8 cellular contexts compared by ENCODE assay signal in the genomic region with DNA sequence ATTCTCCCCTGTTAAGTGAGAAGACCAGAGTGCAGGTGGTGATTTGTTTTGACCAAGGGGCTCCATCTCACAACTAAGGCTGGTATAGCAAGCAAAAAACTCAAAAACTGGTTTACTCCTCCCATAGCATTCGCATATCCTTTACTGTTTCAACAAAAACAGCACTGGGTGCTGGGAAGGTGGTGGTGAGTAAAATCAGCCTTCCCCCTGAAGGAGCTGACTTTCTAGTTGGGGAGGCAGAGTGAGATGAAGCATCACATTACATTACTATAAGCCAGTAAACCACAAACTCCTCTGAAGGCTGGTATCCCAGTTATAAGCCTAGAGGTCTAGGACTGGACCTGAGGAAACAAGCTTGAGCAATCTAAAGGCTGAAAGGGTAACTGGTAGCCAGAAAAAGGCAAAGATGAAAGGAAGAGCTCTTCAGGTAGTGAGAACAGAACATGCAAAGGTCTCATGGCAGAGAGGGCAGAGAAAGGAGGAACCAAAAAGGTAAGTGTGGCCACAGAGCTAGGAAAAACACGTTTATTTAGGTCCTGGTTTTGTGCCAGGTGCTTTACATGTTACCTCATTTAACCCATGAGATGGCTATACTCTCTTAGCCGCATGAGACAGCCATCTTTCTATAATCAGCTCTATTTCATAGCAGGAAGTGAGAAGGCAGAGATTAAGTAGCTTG. TPM values are rescaled to one million over a fixed set of nuclear protein-coding genes. Genes with fewer than 3 reads are reported as not detected.
DNase-seq lines count a peak whose midpoint lies in the region; ATAC-seq, FAIRE-seq and TF ChIP-seq lines count a peak whose summit lies in the region.

No MANE protein-coding gene starts in this region.

- H3K9ac ChIP-seq in K562 (ENCODE audit: insufficient read depth in 1 of 2, low read depth in 2 of 2, low read length in 2 of 2) (no peak overlapping the region), mammary epithelial cell (ENCODE audit: insufficient read depth, low read length) (no peak overlapping the region)

- H3K27ac ChIP-seq in K562 (ENCODE audit: extremely low read depth, low read depth, low read length) (no peak overlapping the region), mammary epithelial cell (ENCODE audit: insufficient read depth, low read depth, low read length) (no peak overlapping the region)

- TF ChIP-seq RAD21 in K562 (CRISPR knock-in tag; conservative IDR thresholded peaks at IDR 0.05 in 1 of 2, IDR thresholded peaks at IDR 0.05 in 1 of 2), result no peak

- POLR2A ChIA-PET in K562 (lab: Yijun Ruan, JAX), result interaction anchor here (0.8 to 1.5 kb wide), 4 partner anchors 9 to 89 kb away, joined by 3 read pairs; no protein-coding TSS in a partner anchor

- CTCF ChIA-PET in K562 (lab: Yijun Ruan, JAX; ENCODE audit: low intra/inter-chr PET ratio), result no interaction called here
- CTCF ChIA-PET in mammary epithelial cell (lab: Charles Lee; ENCODE audit: low non-redundant PET), result no interaction called here

- FAIRE-seq in GM12892 (lab: Jason Lieb, UNC) (peak; percentile 98), K562 (lab: Jason Lieb, UNC) (no peak)

- H3K4me3 ChIP-seq in K562 (no peak overlapping the region), mammary epithelial cell (replicated peaks in 1 of 3; ENCODE audit: insufficient read depth in 1 of 3, low read depth in 2 of 3, low read length in 3 of 3) (no peak overlapping the region)

- dilution Hi-C loops in mammary epithelial cell (cut with HindIII; ENCODE audit: low sequenced_read_pairs), result no loop called here

- 49% methylated on average over 3 of the region's 3 CpGs for whole genome bisulfite sequencing in K562 (ENCODE audit: insufficient coverage, low coverage, missing lambda C conversion rate)
- 68% methylated on average over 3 of the region's 3 CpGs for WGBS in mammary epithelial cell (ENCODE audit: low coverage, missing lambda C conversion rate)

- ATAC-seq in GM21381 (IDR thresholded peaks at IDR 0.05; ENCODE audit: unreplicated experiment), result peak; percentile 87
- peak; percentile 90 for ATAC-seq in HG03521 (IDR thresholded peaks at IDR 0.05; ENCODE audit: unreplicated experiment)
- ATAC-seq in K562, result peak; percentile 25

- H3K79me2 ChIP-seq in K562 (ENCODE audit: control insufficient read depth, insufficient read depth, low read length) (peaks cover 8% of the 10 kb centered on the region; the same call in 2 of the 3 replicates), mammary epithelial cell (ENCODE audit: insufficient read depth, low read length) (peaks cover 41% of the 10 kb centered on the region)

- no TSS peak for BruUV-seq in K562 (replicated peaks; lab: Mats Ljungman, UMichigan)
- no TSS peak for BruUV-seq in mammary epithelial cell (replicated peaks; lab: Mats Ljungman, UMichigan)

- DNase-seq in GM12892 (ENCODE audit: insufficient read length), result peak; percentile 27
- no peak for DNase-seq in K562 (ENCODE audit: extremely low read depth in 1 of 4, low spot score in 3 of 4)
- DNase-seq in NCI-H524 (lab: John Stamatoyannopoulos, UW), result no peak
- no peak for DNase-seq in mammary epithelial cell
- DNase-seq in A172 (ENCODE audit: low spot score), result no peak
- DNase-seq in UCSD-AML1 (lab: John Stamatoyannopoulos, UW; ENCODE audit: unreplicated experiment), result no peak

- no peaks in the 10 kb centered on the region for H3K9me1 ChIP-seq in K562 (ENCODE audit: control insufficient read depth, insufficient read depth, low read length)

- in situ Hi-C loops in K562 (cut with MboI) (no loop called here), mammary epithelial cell (cut with MboI; ENCODE audit: low sequenced_read_pairs in 2 of 2) (no loop called here)

- TF ChIP-seq CTCF in K562 (IDR thresholded peaks at IDR 0.05 in 2 of 3, conservative IDR thresholded peaks at IDR 0.05 in 1 of 3; ENCODE audit: insufficient read depth in 2 of 3, low read depth in 1 of 3, low read length in 3 of 3), result no peak
- no peak for TF ChIP-seq CTCF in mammary epithelial cell (conservative IDR thresholded peaks at IDR 0.05 in 1 of 2, IDR thresholded peaks at IDR 0.05 in 1 of 2; ENCODE audit: extremely low read depth in 1 of 2, insufficient read depth in 1 of 2, low read depth in 1 of 2, low read length in 2 of 2)

- intact Hi-C loops in K562 (cut with micrococcal nuclease) (no loop called here), mammary epithelial cell (cut with micrococcal nuclease) (no loop called here)

- H3K4me2 ChIP-seq in K562 (ENCODE audit: insufficient read depth, low read length) (no peak overlapping the region), mammary epithelial cell (ENCODE audit: insufficient read depth, low read depth, low read length) (no peak overlapping the region)

- no peaks in the 10 kb centered on the region for H3K4me1 ChIP-seq in K562 (replicated peaks in 1 of 2; ENCODE audit: control insufficient read depth in 2 of 2, insufficient read depth in 2 of 2, low read length in 2 of 2)
- H3K4me1 ChIP-seq in mammary epithelial cell (ENCODE audit: insufficient read depth, low read length), result no peaks in the 10 kb centered on the region

- TF ChIP-seq POLR2A in GM12892 (IDR thresholded peaks at IDR 0.05; ENCODE audit: low read depth, low read length) (0 out of 2 replicates have a peak, but pooled peaks have one; percentile 19), K562 (conservative IDR thresholded peaks at IDR 0.05) (no peak)

- no peaks in the 10 kb centered on the region for H4K20me1 ChIP-seq in K562 (replicated peaks; ENCODE audit: control insufficient read depth, insufficient read depth, low read length)
- no peaks in the 10 kb centered on the region for H4K20me1 ChIP-seq in mammary epithelial cell (ENCODE audit: insufficient read depth, low read length)

- H2AFZ ChIP-seq in K562 (ENCODE audit: low read depth, low read length), result no peak overlapping the region
- H2AFZ ChIP-seq in mammary epithelial cell (ENCODE audit: low read depth, low read length), result no peak overlapping the region

- H3K36me3 ChIP-seq in K562 (ENCODE audit: control insufficient read depth, insufficient read depth, low read length) (peaks cover 4% of the 10 kb centered on the region; the same call in 1 of the 3 replicates), mammary epithelial cell (ENCODE audit: insufficient read depth, low read length) (no peaks in the 10 kb centered on the region)

- TF ChIP-seq EP300 in K562 (IDR thresholded peaks at IDR 0.05; ENCODE audit: low read length), result no peak

- H3K27me3 ChIP-seq in K562 (ENCODE audit: control insufficient read depth in 2 of 2, insufficient read depth in 2 of 2, low read length in 2 of 2), result no peaks in the 10 kb centered on the region
- H3K27me3 ChIP-seq in mammary epithelial cell (ENCODE audit: insufficient read depth, low read length), result no peaks in the 10 kb centered on the region

- H3K9me3 ChIP-seq in K562 (replicated peaks; ENCODE audit: control insufficient read depth, insufficient read depth, low read depth, low read length) (peaks cover 4% of the 10 kb centered on the region; the same call in 1 of the 2 replicates), mammary epithelial cell (replicated peaks; ENCODE audit: insufficient read depth, low read length) (peaks cover 10% of the 10 kb centered on the region)

TF ChIP-seq in K562, 482 proteins besides CTCF, POLR2A, EP300 and RAD21 (continues in another document):
- no peak for TF ChIP-seq ZBED1 (IDR thresholded peaks at IDR 0.05)
- TF ChIP-seq, protein P1, sequence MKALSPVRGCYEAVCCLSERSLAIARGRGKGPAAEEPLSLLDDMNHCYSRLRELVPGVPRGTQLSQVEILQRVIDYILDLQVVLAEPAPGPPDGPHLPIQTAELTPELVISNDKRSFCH (CRISPR knock-in tag; IDR thresholded peaks at IDR 0.05), result no peak
- TF ChIP-seq, protein P1 (tag; IDR thresholded peaks at IDR 0.05), result no peak
- no peak for TF ChIP-seq FOXJ3 (CRISPR knock-in tag; IDR thresholded peaks at IDR 0.05)
- no peak for TF ChIP-seq NFRKB (IDR thresholded peaks at IDR 0.05; ENCODE audit: low read depth)
- TF ChIP-seq, protein P2, sequence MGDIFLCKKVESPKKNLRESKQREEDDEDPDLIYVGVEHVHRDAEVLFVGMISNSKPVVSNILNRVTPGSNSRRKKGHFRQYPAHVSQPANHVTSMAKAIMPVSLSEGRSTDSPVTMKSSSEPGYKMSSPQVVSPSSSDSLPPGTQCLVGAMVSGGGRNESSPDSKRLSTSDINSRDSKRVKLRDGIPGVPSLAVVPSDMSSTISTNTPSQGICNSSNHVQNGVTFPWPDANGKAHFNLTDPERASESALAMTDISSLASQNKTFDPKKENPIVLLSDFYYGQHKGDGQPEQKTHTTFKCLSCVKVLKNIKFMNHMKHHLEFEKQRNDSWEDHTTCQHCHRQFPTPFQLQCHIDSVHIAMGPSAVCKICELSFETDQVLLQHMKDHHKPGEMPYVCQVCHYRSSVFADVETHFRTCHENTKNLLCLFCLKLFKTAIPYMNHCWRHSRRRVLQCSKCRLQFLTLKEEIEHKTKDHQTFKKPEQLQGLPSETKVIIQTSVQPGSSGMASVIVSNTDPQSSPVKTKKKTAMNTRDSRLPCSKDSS (IDR thresholded peaks at IDR 0.05; ENCODE audit: low read depth, partially characterized antibody), result no peak
- no peak for TF ChIP-seq ZNF23 (CRISPR knock-in tag; IDR thresholded peaks at IDR 0.05)
- no peak for TF ChIP-seq GABPB2 (CRISPR knock-in tag; conservative IDR thresholded peaks at IDR 0.05)

RNA-seq across cellular contexts. Expression of a gene that starts 22.3 kb away (rescaled TPM):
- polyA plus RNA-seq in GM12892 (2012; ENCODE audit: missing spikeins), result 128 TPM
- total RNA-seq in K562 (2011; cell fraction: chromatin; rRNA removed; ENCODE audit: low replicate concordance), result 82.8 and 147 TPM in 2 replicates
- 97.2 and 106 TPM in 2 replicates for total RNA-seq in K562 (2011; cell fraction: nucleolus; rRNA removed)
- total RNA-seq in K562 (2011; cell fraction: nucleoplasm; rRNA removed), result 158 and 240 TPM in 2 replicates
- total RNA-seq in K562 (2014; rRNA removed) (50.2 and 55.0 TPM in 2 replicates), K562 (2014; rRNA removed; fragmentation: Illumina TruSeq; extraction: Trizol) (132 and 151 TPM in 2 replicates), K562 (2015; rRNA removed; fragmentation: Illumina TruSeq; extraction: Trizol) (139 and 149 TPM in 2 replicates), K562 (2021) (80.0 and 82.4 TPM in 2 replicates), mammary epithelial cell (100 to 1,000 TPM in 1 of 2 donors, 10 to 100 TPM in 1; 96.9 to 111 TPM)
- polyA plus RNA-seq in K562 (2011; rRNA removed) (327 and 344 TPM in 2 replicates), K562 (2014; fragmentation: Illumina TruSeq; extraction: Trizol) (100 and 104 TPM in 2 replicates), K562 (2014; fragmentation: Nextera tagmentation; extraction: Ambion mirVana) (10 to 100 TPM; 19.8 to 29.4 TPM), K562 (2014; rRNA removed) (50.1 and 52.3 TPM in 2 replicates), mammary epithelial cell (169 TPM)
- 95.7 and 139 TPM in 2 replicates for polyA plus RNA-seq in K562 (2011; cell fraction: cytosol; rRNA removed)
- polyA plus RNA-seq in K562 (2011; cell fraction: nucleus; rRNA removed), result 33.6 and 76.0 TPM in 2 replicates
- polyA plus RNA-seq in K562 (2012), result 73.9 and 87.4 TPM in 2 replicates
- polyA minus RNA-seq in K562 (2011; rRNA and poly(A)+ RNA removed), result 518 and 545 TPM in 2 replicates
- polyA minus RNA-seq in K562 (2011; cell fraction: cytosol; rRNA and poly(A)+ RNA removed), result 108 and 135 TPM in 2 replicates
- 22.5 and 48.3 TPM in 2 replicates for polyA minus RNA-seq in K562 (2011; cell fraction: nucleus; rRNA and poly(A)+ RNA removed)
- 63.6 TPM for polyA minus RNA-seq in mammary epithelial cell
- total RNA-seq in A172 (2014; rRNA removed; shearing (Covaris generic)), result 93.3 and 123 TPM in 2 replicates

Comparison
In these comparisons a context has a peak if more than half of its experiments do, and no peak if none do; other contexts are left out.
1. ATAC-seq: peak in every context shown above with its lines; median percentile 90 in HG03521; 87 in GM21381; 25 in K562.